ENCODE assay signal across 8 cellular contexts in genomic region chr1:227887697-227888403, GRCh38. TPM values are rescaled to one million over a fixed set of nuclear protein-coding genes. Genes with fewer than 3 reads are reported as not detected.
DNase-seq lines count a peak whose midpoint lies in the region; ATAC-seq and TF ChIP-seq lines count a peak whose summit lies in the region.

No MANE protein-coding gene starts in this region.

- CTCF ChIA-PET in HEK293 (lab: Yijun Ruan, JAX): interaction anchor here (0.5 kb wide), 1 partner anchor 1265 kb away, joined by 4 read pairs; no protein-coding TSS in a partner anchor

- peak overlapping the region; percentile 50 for H3K27ac Mint-ChIP-seq in activated naive CD8-positive, alpha-beta T cell

- H3K36me3 Mint-ChIP-seq in activated naive CD8-positive, alpha-beta T cell: no peaks in the 10 kb centered on the region

- peak overlapping the region; percentile 76 for H3K4me3 Mint-ChIP-seq in activated naive CD8-positive, alpha-beta T cell

- H3K9me3 ChIP-seq in HEK293 (ENCODE audit: control insufficient read depth, insufficient read depth, low read depth, low read length): no peaks in the 10 kb centered on the region
- H3K9me3 ChIP-seq in iPS-18a (ENCODE audit: control insufficient read depth, low read depth, low read length): no peaks in the 10 kb centered on the region
- no peaks in the 10 kb centered on the region for H3K9me3 ChIP-seq in skeletal muscle tissue (ENCODE audit: control insufficient read depth in 3 of 3, low read length in 3 of 3)

- H3K27ac ChIP-seq in HEK293 (ENCODE audit: extremely low read depth, low read depth, low read length): no peak overlapping the region
- H3K27ac ChIP-seq in iPS-18a (ENCODE audit: low read length): no peak overlapping the region
- H3K27ac ChIP-seq in skeletal muscle tissue (ENCODE audit: low read depth, low read length): peak overlapping the region; percentile 54

- TF ChIP-seq CTCF in HEK293 (tag by site-specific recombination; IDR thresholded peaks at IDR 0.05): no peak

- H3K27me3 ChIP-seq in iPS-18a (ENCODE audit: control insufficient read depth, insufficient read depth, low read length) (no peaks in the 10 kb centered on the region), skeletal muscle tissue (ENCODE audit: control insufficient read depth in 3 of 3, insufficient read depth in 3 of 3, low read length in 3 of 3) (peaks cover 0 to 10% (median 5%) of the 10 kb centered on the region in 3 donors)

- H3K4me1 ChIP-seq in HEK293 (ENCODE audit: control insufficient read depth, insufficient read depth, low read length): no peaks in the 10 kb centered on the region
- no peaks in the 10 kb centered on the region for H3K4me1 ChIP-seq in iPS-18a (ENCODE audit: control insufficient read depth, low read depth, low read length)
- H3K4me1 ChIP-seq in skeletal muscle tissue (ENCODE audit: control insufficient read depth in 3 of 3, insufficient read depth in 3 of 3, low read length in 3 of 3): peaks cover 8 to 11% (median 11%) of the 10 kb centered on the region in 3 donors

- H3K9me3 Mint-ChIP-seq in activated naive CD8-positive, alpha-beta T cell (ENCODE audit: low read depth): no peaks in the 10 kb centered on the region

- peak overlapping the region; percentile 28 for H3K9ac ChIP-seq in iPS-18a (ENCODE audit: low read length)
- H3K9ac ChIP-seq in skeletal muscle tissue (ENCODE audit: low read depth in 1 of 3, low read length in 3 of 3): no peak overlapping the region

- H3K4me1 Mint-ChIP-seq in activated naive CD8-positive, alpha-beta T cell (ENCODE audit: low read depth): peaks cover 19% of the 10 kb centered on the region

- no peaks in the 10 kb centered on the region for H3K36me3 ChIP-seq in HEK293 (ENCODE audit: control insufficient read depth in 2 of 2, insufficient read depth in 1 of 2, low read length in 2 of 2)
- H3K36me3 ChIP-seq in iPS-18a (ENCODE audit: control insufficient read depth, low read depth, low read length): no peaks in the 10 kb centered on the region
- H3K36me3 ChIP-seq in skeletal muscle tissue (ENCODE audit: control insufficient read depth in 3 of 3, insufficient read depth in 3 of 3, low read length in 3 of 3): no peaks in the 10 kb centered on the region

- no peak overlapping the region for H3K4me3 ChIP-seq in HEK293 (ENCODE audit: low read depth, low read length)
- H3K4me3 ChIP-seq in iPS-18a (ENCODE audit: low read length): peak overlapping the region; percentile 53
- H3K4me3 ChIP-seq in skeletal muscle tissue (ENCODE audit: low read length in 3 of 3): peak overlapping the region in 1 of 3 donors; percentile 32

- ATAC-seq in HG03196 (IDR thresholded peaks at IDR 0.05; ENCODE audit: unreplicated experiment): no peak
- no peak for ATAC-seq in GM19395 (IDR thresholded peaks at IDR 0.05; ENCODE audit: unreplicated experiment)

- no peaks in the 10 kb centered on the region for H3K27me3 Mint-ChIP-seq in activated naive CD8-positive, alpha-beta T cell

- DNase-seq in UCSD-AML1 (lab: John Stamatoyannopoulos, UW; ENCODE audit: unreplicated experiment) (no peak), OCI-M2 (lab: John Stamatoyannopoulos, UW; ENCODE audit: unreplicated experiment) (no peak)

- POLR2A ChIA-PET in HEK293 (lab: Yijun Ruan, JAX): no interaction called here

TF ChIP-seq in HEK293, 187 proteins besides CTCF, POLR2A, EP300 and RAD21:
- TF ChIP-seq EGR2 (tag by site-specific recombination; IDR thresholded peaks at IDR 0.05; ENCODE audit: low read depth): peak; percentile 55; the same call in 1 of the 2 replicates
- TF ChIP-seq ZNF211 (tag by site-specific recombination; IDR thresholded peaks at IDR 0.05; ENCODE audit: low read depth): no peak
TF ChIP-seq in HEK293: peak in this region for 1.

RNA-seq across cellular contexts. Expression of gene WNT9A, which starts 59.9 kb away (rescaled TPM):
- total RNA-seq in skeletal muscle tissue: 2.1 TPM
